Comparison of ENCODE assay signal across 13 cellular contexts in the genomic region with DNA sequence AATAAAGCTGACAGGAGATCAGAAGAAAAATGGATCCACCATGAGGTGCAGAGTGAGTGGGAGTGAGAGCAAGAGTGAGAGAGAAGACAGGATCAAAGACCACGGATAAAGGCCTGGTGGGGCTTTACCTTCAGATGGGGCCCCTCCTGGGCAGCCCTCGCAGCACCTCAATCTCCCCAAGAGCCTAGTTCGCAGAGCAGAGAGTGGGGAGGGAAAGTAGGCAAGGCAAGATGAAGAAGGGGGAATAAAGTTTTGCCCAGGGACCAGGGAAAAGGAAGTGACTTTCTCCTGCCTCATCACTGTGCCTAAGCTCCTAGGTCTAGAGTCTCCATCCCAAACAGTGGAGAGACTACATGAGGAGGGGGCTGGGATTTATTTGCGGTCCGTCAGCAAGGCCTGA. TPM values are rescaled to one million over a fixed set of nuclear protein-coding genes. Genes with fewer than 3 reads are reported as not detected.
A peak's percentile ranks its signal among the peaks of the same experiment; 100 is the strongest.
DNase-seq lines count a peak whose midpoint lies in the region; ATAC-seq lines count a peak whose summit lies in the region.
"Had no signal": no experiment of that assay in that cellular context is flagged by ENCODE, and none has a peak within 500 bp of the region (broad histone marks: within the 10 kb centered on the region; RNA-seq: fewer than 3 reads in every experiment).

No MANE protein-coding gene starts in this region.

- no peaks in the 10 kb centered on the region for H3K27me3 Mint-ChIP-seq in activated CD4-positive, alpha-beta T cell treated with anti-CD3 and anti-CD28 coated beads, Interleukin-2, amount 10 ng/mL, durations not matched to agents 7 days and 5 days
- H3K27me3 Mint-ChIP-seq in T-helper 17 cell = no peaks in the 10 kb centered on the region

- H3K4me1 Mint-ChIP-seq in activated CD4-positive, alpha-beta T cell treated with anti-CD3 and anti-CD28 coated beads, Interleukin-2, amount 10 ng/mL, durations not matched to agents 7 days and 5 days = peaks cover 26% of the 10 kb centered on the region
- H3K4me1 Mint-ChIP-seq in T-helper 17 cell = peaks cover 20% of the 10 kb centered on the region

- no peak for DNase-seq in activated CD4-positive, alpha-beta T cell treated with anti-CD3 and anti-CD28 coated beads, Interleukin-2, amount 10 ng/mL, durations not matched to agents 7 days and 5 days
- DNase-seq in activated CD4-positive, alpha-beta T cell treated with anti-CD3 and anti-CD28 coated beads, Interleukin-2, amount 50 U/mL, for 1 hour = no peak
- DNase-seq in T-helper 17 cell = no peak
- no peak for DNase-seq in mesenchymal stem cell
- no peak for DNase-seq in substantia nigra (lab: John Stamatoyannopoulos, UW)
- DNase-seq in cortex of kidney (lab: John Stamatoyannopoulos, UW) = no peak
- DNase-seq in AG08396 (ENCODE audit: low spot score) = no peak
- DNase-seq: activated CD8-positive, alpha-beta T cell treated with anti-CD3 and anti-CD28 coated beads for 36 hours; activated gamma-delta T cell; mucosa of descending colon had no signal

- H3K4me3 Mint-ChIP-seq in activated CD4-positive, alpha-beta T cell treated with anti-CD3 and anti-CD28 coated beads, Interleukin-2, amount 10 ng/mL, durations not matched to agents 7 days and 5 days = no peak overlapping the region
- peak overlapping the region; percentile 77 for H3K4me3 Mint-ChIP-seq in T-helper 17 cell

- no peak overlapping the region for H3K14ac ChIP-seq in mesenchymal stem cell (ENCODE audit: low read length in 2 of 2)

- no peaks in the 10 kb centered on the region for H3K36me3 Mint-ChIP-seq in activated CD4-positive, alpha-beta T cell treated with anti-CD3 and anti-CD28 coated beads, Interleukin-2, amount 10 ng/mL, durations not matched to agents 7 days and 5 days (ENCODE audit: low read depth)
- H3K36me3 Mint-ChIP-seq in T-helper 17 cell (ENCODE audit: low read depth) = no peaks in the 10 kb centered on the region

- H3K27ac ChIP-seq in mesenchymal stem cell (ENCODE audit: low read length, poor library complexity, severe bottlenecking) = no peak overlapping the region
- H3K27ac ChIP-seq in substantia nigra (ENCODE audit: low read depth, low read length, poor library complexity, severe bottlenecking) = peak overlapping the region; percentile 11

- no peak overlapping the region for H3K4ac ChIP-seq in mesenchymal stem cell (ENCODE audit: low read depth in 1 of 2, low read length in 2 of 2)

- ATAC-seq in T-helper 17 cell (no peak), HG03196 (IDR thresholded peaks at IDR 0.05; ENCODE audit: unreplicated experiment) (no peak)

- no peak overlapping the region for H2AK5ac ChIP-seq in mesenchymal stem cell (ENCODE audit: low read length, severe bottlenecking)

- no peak overlapping the region for H2BK12ac ChIP-seq in mesenchymal stem cell (ENCODE audit: low read length in 2 of 2)

- no peaks in the 10 kb centered on the region for H3K27me3 ChIP-seq in mesenchymal stem cell (ENCODE audit: control insufficient read depth in 1 of 2, insufficient read depth in 1 of 2, low read length in 2 of 2)
- H3K27me3 ChIP-seq: esophagus squamous epithelium had no signal

- H2AFZ ChIP-seq in mesenchymal stem cell (ENCODE audit: low read depth, low read length) = no peak overlapping the region

- peaks cover 6% of the 10 kb centered on the region for H3K9me3 Mint-ChIP-seq in activated CD4-positive, alpha-beta T cell treated with anti-CD3 and anti-CD28 coated beads, Interleukin-2, amount 10 ng/mL, durations not matched to agents 7 days and 5 days

- POLR2A ChIA-PET in activated CD4-positive, alpha-beta T cell treated with anti-CD3 and anti-CD28 coated beads, Interleukin-2, amount 10 ng/mL, durations not matched to agents 7 days and 5 days (lab: Charles Lee) = no interaction called here

- no peaks in the 10 kb centered on the region for H3K79me1 ChIP-seq in mesenchymal stem cell (replicated peaks; ENCODE audit: low read length, poor library complexity, severe bottlenecking)

- H3K4me1 ChIP-seq in mesenchymal stem cell (ENCODE audit: control insufficient read depth, insufficient read depth, low read depth, low read length) = peaks cover 5% of the 10 kb centered on the region

- no peak overlapping the region for H2BK15ac ChIP-seq in mesenchymal stem cell (ENCODE audit: low read depth, poor library complexity, severe bottlenecking)

- no peak overlapping the region for H3K23ac ChIP-seq in mesenchymal stem cell (ENCODE audit: low read length in 2 of 2)

- CTCF ChIA-PET in activated CD4-positive, alpha-beta T cell treated with anti-CD3 and anti-CD28 coated beads, Interleukin-2, amount 10 ng/mL, durations not matched to agents 7 days and 5 days (lab: Charles Lee) = interaction anchor here (0.7 to 2.3 kb wide), 13 partner anchors 9 to 156 kb away, joined by 3 to 19 read pairs (median 3); a partner anchor contains a TSS

- H3K4me2 ChIP-seq in mesenchymal stem cell (ENCODE audit: low read length, poor library complexity, severe bottlenecking) = no peak overlapping the region

- no peak overlapping the region for H4K8ac ChIP-seq in mesenchymal stem cell (ENCODE audit: low read length)

- peak overlapping the region; percentile 17 for H3K27ac Mint-ChIP-seq in activated CD4-positive, alpha-beta T cell treated with anti-CD3 and anti-CD28 coated beads, Interleukin-2, amount 10 ng/mL, durations not matched to agents 7 days and 5 days
- H3K27ac Mint-ChIP-seq in T-helper 17 cell = peak overlapping the region; percentile 94

- H3K9me3 ChIP-seq in T-helper 17 cell (ENCODE audit: control insufficient read depth, low read length, poor library complexity, severe bottlenecking) (no peaks in the 10 kb centered on the region), mesenchymal stem cell (ENCODE audit: control insufficient read depth, low read length) (no peaks in the 10 kb centered on the region)
- H3K9me3 ChIP-seq: esophagus squamous epithelium, mucosa of descending colon had no signal

- H3K9ac ChIP-seq in mesenchymal stem cell (ENCODE audit: low read length) = peak overlapping the region; percentile 70

- H3K36me3 ChIP-seq in mesenchymal stem cell (ENCODE audit: control insufficient read depth in 1 of 2, insufficient read depth in 2 of 2, low read depth in 1 of 2, low read length in 2 of 2) = peaks cover 0 to 4% of the 10 kb centered on the region in 2 experiments
- H3K36me3 ChIP-seq: esophagus squamous epithelium had no signal

- H3K18ac ChIP-seq in mesenchymal stem cell (ENCODE audit: low read depth in 1 of 2, low read length in 2 of 2) = no peak overlapping the region

- no peak overlapping the region for H4K91ac ChIP-seq in mesenchymal stem cell (ENCODE audit: low read length)

- H2BK120ac ChIP-seq in mesenchymal stem cell (ENCODE audit: low read depth, low read length) = no peak overlapping the region

- H3K4me3 ChIP-seq in mesenchymal stem cell (ENCODE audit: insufficient read depth in 1 of 2, low read depth in 1 of 2, low read length in 2 of 2) = no peak overlapping the region
- H3K4me3 ChIP-seq: mucosa of descending colon had no signal

- WGBS in mesenchymal stem cell = 93% methylated on average over 5 of the region's 5 CpGs

- no peak overlapping the region for H2BK5ac ChIP-seq in mesenchymal stem cell (ENCODE audit: low read depth, low read length, poor library complexity, severe bottlenecking)

RNA-seq across cellular contexts. Expression of a gene that starts 10.3 kb away (rescaled TPM):
- total RNA-seq in activated CD4-positive, alpha-beta T cell treated with anti-CD3 and anti-CD28 coated beads, Interleukin-2, amount 10 ng/mL, durations not matched to agents 7 days and 5 days = not detected
- not detected for total RNA-seq in T-helper 17 cell
- polyA plus RNA-seq in mesenchymal stem cell (2013, experiment 1 of 2) = not detected
- not detected for polyA plus RNA-seq in mesenchymal stem cell (2013, experiment 2 of 2)
- total RNA-seq: A172; activated CD8-positive, alpha-beta T cell treated with anti-CD3 and anti-CD28 coated beads for 36 hours; esophagus squamous epithelium; mucosa of descending colon had no signal
